Comparison of ENCODE assay signal across 27 cellular contexts in genomic region chr16:77919761-77920415, GRCh38.
"Had no signal": no experiment of that assay in that cellular context is flagged by ENCODE, and none has a peak within 500 bp of the region (broad histone marks: within the 10 kb centered on the region; RNA-seq: fewer than 3 reads in every experiment).

No MANE protein-coding gene starts in this region.

- H3K27ac Mint-ChIP-seq: activated B cell treated with CpG ODN at 0.5 μM for 24 hours; activated naive CD8-positive, alpha-beta T cell; activated T-cell treated with anti-CD3 and anti-CD28 coated beads, Interleukin-2, amount 50 U/mL, for 72 hours; endodermal cell; mesothelial cell of epicardium; naive B cell; T-helper 17 cell had no signal

- H3K36me3 ChIP-seq: brain microvascular endothelial cell, heart right ventricle, left lung, pancreas, prostate gland, right atrium auricular region, spleen, suprapubic skin, tibial nerve had no signal

- H3K4me3 ChIP-seq: heart right ventricle, left lung, lung, pancreas, prostate gland, right atrium auricular region, spleen, suprapubic skin, tibial nerve had no signal

- H3K27me3 ChIP-seq: brain microvascular endothelial cell, foreskin keratinocyte, pancreas, right atrium auricular region, tibial nerve had no signal

- H3K36me3 Mint-ChIP-seq: activated naive CD8-positive, alpha-beta T cell; mesothelial cell of epicardium; naive B cell had no signal

- DNase-seq: activated B cell treated with CpG ODN at 0.5 μM for 24 hours; activated CD4-positive, alpha-beta T cell treated with anti-CD3 and anti-CD28 coated beads, Interleukin-2, amount 50 U/mL, for 4 hours; activated naive CD4-positive, alpha-beta T cell; activated T-cell treated with anti-CD3 and anti-CD28 coated beads for 4 hours; activated T-cell treated with anti-CD3 and anti-CD28 coated beads, Interleukin-2, amount 50 U/mL, for 72 hours; anterior cingulate cortex; brain microvascular endothelial cell; cortex of kidney; endodermal cell; foreskin keratinocyte; heart right ventricle; kidney glomerular epithelial cell; left lung; naive B cell; pancreas; spleen; stimulated activated naive CD4-positive, alpha-beta T cell; T-helper 17 cell had no signal

- H3K4me1 ChIP-seq: foreskin keratinocyte, prostate gland, spleen, suprapubic skin, tibial nerve had no signal

- H3K27ac ChIP-seq: brain microvascular endothelial cell, foreskin keratinocyte, left lung, pancreas, prostate gland, spleen, suprapubic skin, tibial nerve had no signal

- ATAC-seq: activated T-cell treated with anti-CD3 and anti-CD28 coated beads, Interleukin-2, amount 50 U/mL, for 72 hours; esophagus mucosa; foreskin keratinocyte; left lung; T-helper 17 cell had no signal

- H3K9me3 ChIP-seq: heart right ventricle, left lung, pancreas, prostate gland, right atrium auricular region, spleen, suprapubic skin, tibial nerve had no signal

- H3K9me3 Mint-ChIP-seq: activated B cell treated with CpG ODN at 0.5 μM for 24 hours; activated T-cell treated with anti-CD3 and anti-CD28 coated beads, Interleukin-2, amount 50 U/mL, for 72 hours; endodermal cell; mesothelial cell of epicardium; naive B cell; neural crest cell had no signal
